1 cellular context compared by ENCODE assay signal in genomic region chr6:75813476-75814250, GRCh38.
TF ChIP-seq lines count a peak whose summit lies in the region.

No MANE protein-coding gene starts in this region.

TF ChIP-seq in WTC11, 78 proteins besides CTCF, POLR2A, EP300 and RAD21 (continued from another document):
- TF ChIP-seq NFYB (CRISPR knock-in tag; conservative IDR thresholded peaks at IDR 0.05; ENCODE audit: low read depth) (no peak), IRF2 (CRISPR knock-in tag; IDR thresholded peaks at IDR 0.05; ENCODE audit: borderline replicate concordance, low read depth) (no peak), GABPB1 (CRISPR knock-in tag; IDR thresholded peaks at IDR 0.05) (no peak), ZBTB21 (CRISPR knock-in tag; IDR thresholded peaks at IDR 0.05; ENCODE audit: borderline replicate concordance) (no peak), NR1H2 (CRISPR knock-in tag; IDR thresholded peaks at IDR 0.05) (no peak)
